ENCODE assay signal across 19 cellular contexts in genomic region chr3:7487763-7488162, GRCh38.
"Had no signal": no experiment of that assay in that cellular context is flagged by ENCODE, and none has a peak within 500 bp of the region (broad histone marks: within the 10 kb centered on the region; RNA-seq: fewer than 3 reads in every experiment).

No MANE protein-coding gene starts in this region.

- ATAC-seq: heart right ventricle; left lung; mucosa of descending colon; right cardiac atrium; stimulated activated naive CD8-positive, alpha-beta T cell treated with anti-CD3 and anti-CD28 coated beads, Interleukin-15, Interleukin-2, amounts not matched to agents 100 U/mL and 50 U/mL, for 24 hours had no signal

- DNase-seq: activated CD4-positive, alpha-beta T cell treated with anti-CD3 and anti-CD28 coated beads for 48 hours; activated CD4-positive, alpha-beta T cell treated with anti-CD3 and anti-CD28 coated beads, Interleukin-2, amount 50 U/mL, for 48 hours; activated CD8-positive, alpha-beta memory T cell treated with anti-CD3 and anti-CD28 coated beads for 24 hours; activated effector memory CD4-positive, alpha-beta T cell treated with Interleukin-2 at 50 U/mL for 16 hours; activated naive CD4-positive, alpha-beta T cell treated with Interleukin-2 at 50 U/mL for 16 hours; esophagus squamous epithelium; foreskin melanocyte; heart right ventricle; kidney glomerular epithelial cell; left lung; mucosa of descending colon; right cardiac atrium; spleen; stimulated activated CD4-positive, alpha-beta T cell treated with anti-CD3 and anti-CD28 coated beads, Interleukin-2, amount 100 ng/mL, for 48 hours; stimulated activated naive CD8-positive, alpha-beta T cell treated with anti-CD3 and anti-CD28 coated beads, Interleukin-15, Interleukin-2, amounts not matched to agents 100 U/mL and 50 U/mL, for 24 hours; testis; transverse colon had no signal

- H3K27ac ChIP-seq: ascending aorta, esophagus squamous epithelium, heart right ventricle, left lung, spleen, testis, transverse colon had no signal

- H3K9me3 ChIP-seq: ascending aorta, esophagus squamous epithelium, mucosa of descending colon, testis, transverse colon had no signal

- H3K36me3 ChIP-seq: ascending aorta, esophagus squamous epithelium, heart right ventricle, left lung, spleen, transverse colon had no signal

- H3K27me3 ChIP-seq: ascending aorta, esophagus squamous epithelium, heart right ventricle, left lung, spleen, testis, transverse colon had no signal

- H3K4me1 ChIP-seq: ascending aorta, esophagus squamous epithelium, heart right ventricle, left lung, spleen, testis, transverse colon had no signal

- H3K4me3 ChIP-seq: ascending aorta, esophagus squamous epithelium, heart right ventricle, left lung, lung, mucosa of descending colon, spleen, testis, transverse colon had no signal
